9 cellular contexts compared by ENCODE assay signal in the genomic region with DNA sequence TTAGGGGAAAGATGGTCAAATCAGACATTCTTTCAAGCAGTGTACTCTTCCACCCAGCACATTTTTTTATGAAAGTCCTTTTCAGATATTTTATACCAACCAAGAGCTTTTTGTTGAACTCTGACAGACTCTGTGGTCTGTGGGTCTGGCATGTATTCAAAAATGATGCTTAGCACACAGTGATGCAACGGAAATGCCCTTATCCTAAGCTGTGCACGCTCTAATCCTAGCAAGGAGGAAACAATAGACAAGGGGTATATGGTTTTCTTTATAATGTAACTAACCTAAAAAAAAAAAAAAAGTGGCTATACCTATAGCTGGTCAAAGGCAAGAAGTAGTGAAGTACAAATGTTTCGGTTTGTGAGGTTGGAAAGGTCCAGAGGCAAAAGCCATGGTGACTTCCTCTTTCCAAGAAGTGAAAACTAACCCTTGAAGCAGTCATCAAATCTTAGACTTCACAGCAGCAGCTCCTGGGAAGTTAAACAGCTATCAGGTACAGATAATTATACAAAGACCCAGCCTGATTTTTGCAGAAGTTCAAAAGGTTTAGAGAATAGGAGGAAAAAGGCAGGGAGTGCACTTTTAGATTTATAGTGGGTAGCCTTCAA.
A peak's percentile ranks its signal among the peaks of the same experiment; 100 is the strongest.
DNase-seq lines count a peak whose midpoint lies in the region; ATAC-seq, FAIRE-seq and TF ChIP-seq lines count a peak whose summit lies in the region.
"Had no signal": no experiment of that assay in that cellular context is flagged by ENCODE, and none has a peak within 500 bp of the region (broad histone marks: within the 10 kb centered on the region; RNA-seq: fewer than 3 reads in every experiment).

No MANE protein-coding gene starts in this region.

- H2AFZ ChIP-seq in DND-41 (ENCODE audit: low read depth, low read length): no peak overlapping the region

- ATAC-seq in DND-41 (ENCODE audit: insufficient read depth, low read depth) (peak; percentile 98), psoas muscle (peak; percentile 53 to 65 (median 58))

- intact Hi-C loops in psoas muscle (cut with DNase I) (loop anchor here in 1 of 2 donors (10.0 kb wide), 1 partner anchor 127 kb away; no protein-coding TSS in a partner anchor), ovary (cut with DNase I) (no loop called here)
- intact Hi-C loops in activated T-helper 1 cell treated with anti-CD3 and anti-CD28 coated beads, Interleukin-12 subunit alpha, Interleukin-12 subunit beta, Interleukin-2, Interleukin-4 antibody, amounts not matched to agents 30 ng/mL and 10 ng/mL and 1 ng/mL, durations not matched to agents 14 hours and 24 hours and 36 hours (cut with micrococcal nuclease): no loop called here

- H3K27me3 Mint-ChIP-seq in endothelial cell (ENCODE audit: unreplicated experiment): no peaks in the 10 kb centered on the region
- peaks cover 4% of the 10 kb centered on the region for H3K27me3 Mint-ChIP-seq in activated T-helper 1 cell treated with anti-CD3 and anti-CD28 coated beads, Interleukin-12 subunit alpha, Interleukin-12 subunit beta, Interleukin-2, Interleukin-4 antibody, amounts not matched to agents 30 ng/mL and 10 ng/mL and 1 ng/mL, durations not matched to agents 14 hours and 24 hours and 36 hours (ENCODE audit: insufficient read depth)
- H3K27me3 Mint-ChIP-seq: stimulated activated naive CD8-positive, alpha-beta T cell treated with anti-CD3 and anti-CD28 coated beads, Interleukin-15, Interleukin-2, amounts not matched to agents 100 ng/mL and 50 ng/mL, for 24 hours had no signal

- TF ChIP-seq POLR2A in H54 (IDR thresholded peaks at IDR 0.05; ENCODE audit: low read depth, low read length) (no peak), ovary (IDR thresholded peaks at IDR 0.05) (no peak)

- peak overlapping the region; percentile 4 for H3K4me3 Mint-ChIP-seq in endothelial cell (ENCODE audit: unreplicated experiment)
- H3K4me3 Mint-ChIP-seq in activated T-helper 1 cell treated with anti-CD3 and anti-CD28 coated beads, Interleukin-12 subunit alpha, Interleukin-12 subunit beta, Interleukin-2, Interleukin-4 antibody, amounts not matched to agents 30 ng/mL and 10 ng/mL and 1 ng/mL, durations not matched to agents 14 hours and 24 hours and 36 hours: no peak overlapping the region
- H3K4me3 Mint-ChIP-seq: stimulated activated naive CD8-positive, alpha-beta T cell treated with anti-CD3 and anti-CD28 coated beads, Interleukin-15, Interleukin-2, amounts not matched to agents 100 ng/mL and 50 ng/mL, for 24 hours had no signal

- H3K4me1 Mint-ChIP-seq in endothelial cell (ENCODE audit: unreplicated experiment): peaks cover 29% of the 10 kb centered on the region
- H3K4me1 Mint-ChIP-seq in activated T-helper 1 cell treated with anti-CD3 and anti-CD28 coated beads, Interleukin-12 subunit alpha, Interleukin-12 subunit beta, Interleukin-2, Interleukin-4 antibody, amounts not matched to agents 30 ng/mL and 10 ng/mL and 1 ng/mL, durations not matched to agents 14 hours and 24 hours and 36 hours (ENCODE audit: low read depth): no peaks in the 10 kb centered on the region

- no peak overlapping the region for H3K27ac Mint-ChIP-seq in endothelial cell (ENCODE audit: unreplicated experiment)
- no peak overlapping the region for H3K27ac Mint-ChIP-seq in activated T-helper 1 cell treated with anti-CD3 and anti-CD28 coated beads, Interleukin-12 subunit alpha, Interleukin-12 subunit beta, Interleukin-2, Interleukin-4 antibody, amounts not matched to agents 30 ng/mL and 10 ng/mL and 1 ng/mL, durations not matched to agents 14 hours and 24 hours and 36 hours
- H3K27ac Mint-ChIP-seq: stimulated activated naive CD8-positive, alpha-beta T cell treated with anti-CD3 and anti-CD28 coated beads, Interleukin-15, Interleukin-2, amounts not matched to agents 100 ng/mL and 50 ng/mL, for 24 hours had no signal

- H3K4me3 ChIP-seq in DND-41 (ENCODE audit: low read depth in 1 of 2, low read length in 2 of 2) (no peak overlapping the region), psoas muscle (no peak overlapping the region), ovary (no peak overlapping the region)

- no peak for TF ChIP-seq CTCF in DND-41 (IDR thresholded peaks at IDR 0.05; ENCODE audit: borderline replicate concordance, extremely low read depth, low read length, poor library complexity, severe bottlenecking)
- TF ChIP-seq CTCF in endothelial cell (IDR thresholded peaks at IDR 0.05; ENCODE audit: unreplicated experiment): no peak
- TF ChIP-seq CTCF in psoas muscle (IDR thresholded peaks at IDR 0.05): no peak
- no peak for TF ChIP-seq CTCF in ovary (IDR thresholded peaks at IDR 0.05)

- peaks cover 78% of the 10 kb centered on the region for H3K36me3 Mint-ChIP-seq in endothelial cell (ENCODE audit: low read depth, unreplicated experiment)
- H3K36me3 Mint-ChIP-seq in activated T-helper 1 cell treated with anti-CD3 and anti-CD28 coated beads, Interleukin-12 subunit alpha, Interleukin-12 subunit beta, Interleukin-2, Interleukin-4 antibody, amounts not matched to agents 30 ng/mL and 10 ng/mL and 1 ng/mL, durations not matched to agents 14 hours and 24 hours and 36 hours (ENCODE audit: low read depth): no peaks in the 10 kb centered on the region

- no peaks in the 10 kb centered on the region for H3K79me2 ChIP-seq in DND-41 (ENCODE audit: insufficient read depth, low read length)

- H3K36me3 ChIP-seq in DND-41 (ENCODE audit: insufficient read depth, low read length) (no peaks in the 10 kb centered on the region), psoas muscle (ENCODE audit: insufficient read depth in 1 of 2, low read depth in 1 of 2) (peaks cover 2 to 24% of the 10 kb centered on the region in 2 donors), ovary (no peaks in the 10 kb centered on the region)

- H3K9me3 ChIP-seq in DND-41 (ENCODE audit: insufficient read depth, low read length, severe bottlenecking) (no peaks in the 10 kb centered on the region), psoas muscle (no peaks in the 10 kb centered on the region), ovary (no peaks in the 10 kb centered on the region)

- H3K4me1 ChIP-seq in DND-41 (ENCODE audit: insufficient read depth, low read length) (peaks cover 35% of the 10 kb centered on the region), psoas muscle (peaks cover 12% of the 10 kb centered on the region), ovary (ENCODE audit: insufficient read depth) (no peaks in the 10 kb centered on the region)

- H3K27ac ChIP-seq in DND-41 (ENCODE audit: low read length) (peak overlapping the region; percentile 49), psoas muscle (no peak overlapping the region), ovary (no peak overlapping the region)

- peak; percentile 20 for FAIRE-seq in H54 (lab: Jason Lieb, UNC)

- peak; percentile 69 for DNase-seq in DND-41
- DNase-seq in H54 (ENCODE audit: insufficient read length, low spot score): peak; percentile 9
- DNase-seq in NCI-H2107 treated with DMSO at 0.1 percent for 48 hours (lab: John Stamatoyannopoulos, UW; ENCODE audit: unreplicated experiment): peak; percentile 15
- no peak for DNase-seq in endothelial cell (ENCODE audit: low spot score)
- no peak for DNase-seq in psoas muscle
- DNase-seq in ovary: no peak
- DNase-seq in NCI-H2171 treated with DMSO at 0.1 percent for 48 hours (lab: John Stamatoyannopoulos, UW): no peak
- no peak for DNase-seq in activated T-helper 1 cell treated with anti-CD3 and anti-CD28 coated beads, Interleukin-12 subunit alpha, Interleukin-12 subunit beta, Interleukin-2, Interleukin-4 antibody, amounts not matched to agents 30 ng/mL and 10 ng/mL and 1 ng/mL, durations not matched to agents 14 hours and 24 hours and 36 hours (ENCODE audit: low spot score)

- H4K20me1 ChIP-seq in DND-41 (ENCODE audit: insufficient read depth, low read length): no peaks in the 10 kb centered on the region

- no peak for TF ChIP-seq EP300 in ovary (IDR thresholded peaks at IDR 0.05)

- peak overlapping the region; percentile 53 for H3K4me2 ChIP-seq in DND-41 (ENCODE audit: insufficient read depth, low read length)

- no peak overlapping the region for H3K9ac ChIP-seq in DND-41 (ENCODE audit: low read depth, low read length)

- H3K27me3 ChIP-seq in DND-41 (ENCODE audit: insufficient read depth, low read length, poor library complexity): no peaks in the 10 kb centered on the region
- no peaks in the 10 kb centered on the region for H3K27me3 ChIP-seq in psoas muscle (ENCODE audit: insufficient read depth in 3 of 3, low read length in 2 of 3)
- no peaks in the 10 kb centered on the region for H3K27me3 ChIP-seq in ovary

- WGBS in psoas muscle, 3 donors: 55 to 78% (median 60%) methylated on average over 3 of the region's 3 CpGs
- WGBS in ovary, 3 donors: 22 to 48% (median 41%) methylated on average over 3 of the region's 3 CpGs

- no peaks in the 10 kb centered on the region for H3K9me3 Mint-ChIP-seq in endothelial cell (ENCODE audit: unreplicated experiment)
- H3K9me3 Mint-ChIP-seq in activated T-helper 1 cell treated with anti-CD3 and anti-CD28 coated beads, Interleukin-12 subunit alpha, Interleukin-12 subunit beta, Interleukin-2, Interleukin-4 antibody, amounts not matched to agents 30 ng/mL and 10 ng/mL and 1 ng/mL, durations not matched to agents 14 hours and 24 hours and 36 hours: no peaks in the 10 kb centered on the region

Comparison
In these comparisons a context has a peak if more than half of its experiments do, and no peak if none do; other contexts are left out.
1. DNase-seq: peak in DND-41 (single experiment), H54 (single experiment) and NCI-H2107 treated with DMSO at 0.1 percent for 48 hours (single experiment); none in endothelial cell (single experiment), psoas muscle (0 of 2), ovary (0 of 5), NCI-H2171 treated with DMSO at 0.1 percent for 48 hours (single experiment) and activated T-helper 1 cell treated with anti-CD3 and anti-CD28 coated beads, Interleukin-12 subunit alpha, Interleukin-12 subunit beta, Interleukin-2, Interleukin-4 antibody, amounts not matched to agents 30 ng/mL and 10 ng/mL and 1 ng/mL, durations not matched to agents 14 hours and 24 hours and 36 hours (single experiment).